ENCODE assay signal across 22 cellular contexts in the genomic region with DNA sequence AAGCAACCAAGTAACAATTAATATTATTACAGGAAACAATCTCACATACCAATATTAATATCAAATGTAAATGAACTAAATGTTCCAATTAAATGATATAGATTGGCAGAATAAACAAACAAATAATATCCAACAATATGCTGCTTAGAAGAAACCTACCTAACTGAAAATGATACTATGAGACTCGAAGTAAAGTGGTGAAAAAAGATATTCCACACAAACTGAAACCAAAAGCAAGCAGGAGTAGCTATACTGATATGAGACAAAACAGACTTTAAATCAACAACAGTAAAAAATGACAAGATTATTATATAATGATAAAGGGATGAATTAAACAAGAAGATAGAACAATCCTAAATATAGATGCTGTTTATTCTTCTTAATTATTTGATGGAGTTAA.
DNase-seq lines count a peak whose midpoint lies in the region; ATAC-seq, FAIRE-seq and TF ChIP-seq lines count a peak whose summit lies in the region.
"Had no signal": no experiment of that assay in that cellular context is flagged by ENCODE, and none has a peak within 500 bp of the region (broad histone marks: within the 10 kb centered on the region; RNA-seq: fewer than 3 reads in every experiment).

No MANE protein-coding gene starts in this region.

- FAIRE-seq in GM12878 (lab: Jason Lieb, UNC), result peak; percentile 81
- FAIRE-seq: D721Med, HepG2 had no signal

- no peak for TF ChIP-seq EP300 in GM12878 (IDR thresholded peaks at IDR 0.05; ENCODE audit: borderline replicate concordance in 1 of 2, control insufficient read depth in 1 of 2, low read depth in 2 of 2, low read length in 2 of 2)
- TF ChIP-seq EP300 in transverse colon (IDR thresholded peaks at IDR 0.05; ENCODE audit: low read depth), result no peak

- WGBS in GM12878 (ENCODE audit: insufficient coverage, insufficient replicate concordance, low lambda C conversion rate, missing lambda C conversion rate), result 0% methylated on average over 1 of the region's 1 CpG
- WGBS in adrenal gland, 4 donors, result 16 to 50% (median 40%) methylated on average over 1 of the region's 1 CpG
- 19 to 56% methylated on average over 1 of the region's 1 CpG for WGBS in transverse colon (ENCODE audit: low coverage in 1 of 2), 2 donors

- no peaks in the 10 kb centered on the region for H4K20me1 ChIP-seq in GM12878 (ENCODE audit: control insufficient read depth, insufficient read depth)
- H4K20me1 ChIP-seq: BLaER1 treated with 17β-estradiol and CSF1 and Interleukin-3, amounts not matched to agents 10 nM and 100 nM had no signal

- ATAC-seq in GM19351 (IDR thresholded peaks at IDR 0.05; ENCODE audit: unreplicated experiment), result peak; percentile 81
- ATAC-seq in HG02798 (IDR thresholded peaks at IDR 0.05; ENCODE audit: poor library complexity, unreplicated experiment), result peak; percentile 73
- peak; percentile 77 for ATAC-seq in GM12878
- ATAC-seq: HCT116, HepG2, Panc1 had no signal

- H3K36me3 ChIP-seq in GM12878 (ENCODE audit: control insufficient read depth in 2 of 2, insufficient read depth in 2 of 2, low read length in 1 of 2), result no peaks in the 10 kb centered on the region
- no peaks in the 10 kb centered on the region for H3K36me3 ChIP-seq in adrenal gland (replicated peaks in 1 of 2)
- no peaks in the 10 kb centered on the region for H3K36me3 ChIP-seq in transverse colon
- H3K36me3 ChIP-seq: BLaER1 treated with 17β-estradiol and CSF1 and Interleukin-3, amounts not matched to agents 10 nM and 100 nM had no signal

- H3K9ac ChIP-seq in GM12878 (ENCODE audit: control insufficient read depth, insufficient read depth, low read length), result no peak overlapping the region
- H3K9ac ChIP-seq: BLaER1 treated with 17β-estradiol and CSF1 and Interleukin-3, amounts not matched to agents 10 nM and 100 nM had no signal

- peak; percentile 22 for DNase-seq in GM12865 (ENCODE audit: low read depth)
- DNase-seq in GM12878 (ENCODE audit: low read depth, low spot score), result no peak
- DNase-seq in NCI-H1092 treated with DMSO at 0.1 percent for 48 hours (lab: John Stamatoyannopoulos, UW), result no peak
- DNase-seq in adrenal gland, result no peak
- no peak for DNase-seq in cerebellar nuclear complex (lab: John Stamatoyannopoulos, UW)
- DNase-seq in transverse colon, result no peak
- DNase-seq: CD8-positive, alpha-beta memory T cell; GOT3; KBM-7; NCI-H1417 treated with DMSO at 0.1 percent for 48 hours; NCI-H187 treated with DMSO at 0.1 percent for 48 hours; NCI-H226; NCI-H524; SW 1271; T-helper 2 cell had no signal

- H3K9me3 ChIP-seq in GM12878 (replicated peaks; ENCODE audit: control insufficient read depth, insufficient read depth, low read length) (no peaks in the 10 kb centered on the region), adrenal gland (replicated peaks in 1 of 3) (no peaks in the 10 kb centered on the region), transverse colon (no peaks in the 10 kb centered on the region)
- H3K9me3 ChIP-seq: BLaER1 treated with 17β-estradiol and CSF1 and Interleukin-3, amounts not matched to agents 10 nM and 100 nM had no signal

- no peak overlapping the region for H3K4me2 ChIP-seq in GM12878 (ENCODE audit: control insufficient read depth, insufficient read depth)
- H3K4me2 ChIP-seq: BLaER1 treated with 17β-estradiol and CSF1 and Interleukin-3, amounts not matched to agents 10 nM and 100 nM had no signal

- no peak for TF ChIP-seq RAD21 in GM12878 (IDR thresholded peaks at IDR 0.05; ENCODE audit: insufficient read depth, low read depth, low read length)

- intact Hi-C loops in GM12878 (cut with micrococcal nuclease; ENCODE audit: unreplicated experiment) (no loop called here), adrenal gland (cut with DNase I) (no loop called here), transverse colon (cut with DNase I; ENCODE audit: low total_unique reads) (no loop called here)

- CTCF ChIA-PET in GM12878 (lab: Yijun Ruan, JAX), result no interaction called here

- TF ChIP-seq POLR2A in GM12878 (IDR thresholded peaks at IDR 0.05; ENCODE audit: low read depth, low read length) (no peak), adrenal gland (IDR thresholded peaks at IDR 0.05) (no peak), transverse colon (IDR thresholded peaks at IDR 0.05) (no peak)

- BruUV-seq in GM12878 (replicated peaks; lab: Mats Ljungman, UMichigan), result no TSS peak

- POLR2A ChIA-PET in GM12878 (lab: Charles Lee), result no interaction called here

- H3K27ac ChIP-seq in GM12878 (ENCODE audit: control insufficient read depth, insufficient read depth) (no peak overlapping the region), adrenal gland (no peak overlapping the region), transverse colon (no peak overlapping the region)
- H3K27ac ChIP-seq: BLaER1 treated with 17β-estradiol and CSF1 and Interleukin-3, amounts not matched to agents 10 nM and 100 nM had no signal

- H3K4me3 ChIP-seq in GM12865 (ENCODE audit: low read depth, low read length) (peak overlapping the region; percentile 23; the same call in 1 of the 2 replicates), GM12878 (no peak overlapping the region), adrenal gland (no peak overlapping the region), transverse colon (no peak overlapping the region)
- H3K4me3 ChIP-seq: BLaER1 treated with 17β-estradiol and CSF1 and Interleukin-3, amounts not matched to agents 10 nM and 100 nM had no signal

- H3K79me2 ChIP-seq in GM12878 (ENCODE audit: control insufficient read depth, insufficient read depth, low read length), result no peaks in the 10 kb centered on the region

- H3K27me3 ChIP-seq in GM12878 (replicated peaks in 1 of 2; ENCODE audit: control insufficient read depth in 2 of 2, insufficient read depth in 2 of 2, low read length in 1 of 2) (no peaks in the 10 kb centered on the region), adrenal gland (no peaks in the 10 kb centered on the region), transverse colon (no peaks in the 10 kb centered on the region)

- TF ChIP-seq CTCF in GM12865 (IDR thresholded peaks at IDR 0.05; ENCODE audit: insufficient read depth, low read depth, low read length, missing control alignments) (no peak), GM12878 (IDR thresholded peaks at IDR 0.05 in 2 of 3, conservative IDR thresholded peaks at IDR 0.05 in 1 of 3; ENCODE audit: control insufficient read depth in 2 of 3, extremely low read depth in 1 of 3, insufficient read depth in 1 of 3, low read depth in 3 of 3, low read length in 3 of 3) (no peak), adrenal gland (IDR thresholded peaks at IDR 0.05) (no peak), transverse colon (IDR thresholded peaks at IDR 0.05) (no peak)

- H3K4me1 ChIP-seq in GM12878 (ENCODE audit: control insufficient read depth, insufficient read depth, low read length) (no peaks in the 10 kb centered on the region), adrenal gland (replicated peaks in 1 of 2) (no peaks in the 10 kb centered on the region), transverse colon (no peaks in the 10 kb centered on the region)
- H3K4me1 ChIP-seq: BLaER1 treated with 17β-estradiol and CSF1 and Interleukin-3, amounts not matched to agents 10 nM and 100 nM had no signal

- H2AFZ ChIP-seq in GM12878 (ENCODE audit: control insufficient read depth, low read depth, low read length), result peak overlapping the region; percentile 34; the same call in 1 of the 2 replicates

- SMC1A ChIA-PET in GM12878 (lab: Charles Lee; ENCODE audit: uncharacterized antibody, unreplicated experiment), result interaction anchor here (1.0 kb wide), 1 partner anchor 30 kb away, joined by 3 read pairs; no protein-coding TSS in a partner anchor

- RAD21 ChIA-PET in GM12878 (lab: Charles Lee; ENCODE audit: unreplicated experiment), result no interaction called here

- in situ Hi-C loops in GM12878 (cut with MboI) (no loop called here), transverse colon (cut with MboI; ENCODE audit: low pct_ligation_motif_present in 1 of 4, low pct_unique_long_range_greater_than_20kb in 1 of 4, low sequenced_read_pairs in 3 of 4) (no loop called here)

TF ChIP-seq in GM12878, 131 proteins besides CTCF, POLR2A, EP300 and RAD21:
- TF ChIP-seq JUNB (IDR thresholded peaks at IDR 0.05) (0 out of 2 replicates have a peak, but pooled peaks have one; percentile 16), JUND (IDR thresholded peaks at IDR 0.05; ENCODE audit: low read depth, low read length) (no peak), TCF7 (IDR thresholded peaks at IDR 0.05; ENCODE audit: borderline replicate concordance) (no peak), CREM (IDR thresholded peaks at IDR 0.05; ENCODE audit: low read depth) (no peak)
